Comparison of ENCODE assay signal across 18 cellular contexts in genomic region chr6:168420084-168420483, GRCh38. TPM values are rescaled to one million over a fixed set of nuclear protein-coding genes. Genes with fewer than 3 reads are reported as not detected.
DNase-seq lines count a peak whose midpoint lies in the region; ATAC-seq and TF ChIP-seq lines count a peak whose summit lies in the region.
"Had no signal": no experiment of that assay in that cellular context is flagged by ENCODE, and none has a peak within 500 bp of the region (broad histone marks: within the 10 kb centered on the region; RNA-seq: fewer than 3 reads in every experiment).

No MANE protein-coding gene starts in this region.

- CTCF ChIA-PET in PC-3 (lab: Charles Lee) = no interaction called here

- H3K4me1 ChIP-seq in vagina = peaks cover 11% of the 10 kb centered on the region
- no peaks in the 10 kb centered on the region for H3K4me1 ChIP-seq in PC-3 (ENCODE audit: insufficient read depth, low read length)

- no peak for TF ChIP-seq POLR2A in vagina (IDR thresholded peaks at IDR 0.05)

- H4K20me1 ChIP-seq in PC-3 (ENCODE audit: low read length) = no peaks in the 10 kb centered on the region

- POLR2A ChIA-PET in PC-3 (lab: Charles Lee; ENCODE audit: unreplicated experiment) = no interaction called here

- no peak overlapping the region for H3K27ac Mint-ChIP-seq in nephron progenitor cell
- H3K27ac Mint-ChIP-seq: CD4-positive, alpha-beta memory T cell; GM23338; H9 had no signal

- H3K36me3 Mint-ChIP-seq in nephron progenitor cell (ENCODE audit: low read depth) = no peaks in the 10 kb centered on the region
- H3K36me3 Mint-ChIP-seq: CD4-positive, alpha-beta memory T cell had no signal

- DNase-seq in coronary artery (ENCODE audit: low spot score) (peak; percentile 41), ecto neural progenitor cell (ENCODE audit: low spot score) (peak; percentile 32), nephron progenitor cell (no peak), vagina (ENCODE audit: extremely low spot score in 2 of 2) (peak; percentile 67 to 79), NCI-H1105 treated with DMSO at 0.1 percent for 48 hours (lab: John Stamatoyannopoulos, UW) (no peak), PC-3 (no peak)
- DNase-seq: C1 segment of cervical spinal cord; Calu3; CD4-positive, alpha-beta memory T cell; COR-L47; DMS53; DMS79 treated with DMSO at 0.1 percent for 48 hours; GF-D8; H9 had no signal

- TF ChIP-seq CTCF in coronary artery (IDR thresholded peaks at IDR 0.05) (no peak), nephron progenitor cell (IDR thresholded peaks at IDR 0.05) (no peak), vagina (IDR thresholded peaks at IDR 0.05) (no peak), PC-3 (conservative IDR thresholded peaks at IDR 0.05; ENCODE audit: low read depth, low read length) (no peak)

- H3F3A ChIP-seq in PC-3 (ENCODE audit: low read length, unreplicated experiment) = no peaks in the 10 kb centered on the region

- peaks cover 53% of the 10 kb centered on the region for H3K4me1 Mint-ChIP-seq in nephron progenitor cell
- H3K4me1 Mint-ChIP-seq: CD4-positive, alpha-beta memory T cell had no signal

- no peak overlapping the region for H3K4me2 ChIP-seq in PC-3 (ENCODE audit: low read length)
- H3K4me2 ChIP-seq: GM23338 had no signal

- H3K79me2 ChIP-seq in PC-3 (ENCODE audit: low read length) = no peaks in the 10 kb centered on the region

- no peak overlapping the region for H3K27ac ChIP-seq in coronary artery
- no peak overlapping the region for H3K27ac ChIP-seq in vagina
- no peak overlapping the region for H3K27ac ChIP-seq in PC-3 (ENCODE audit: low read length)

- no peak overlapping the region for H3K9ac ChIP-seq in PC-3 (ENCODE audit: low read length)

- no peak overlapping the region for H3K4me3 ChIP-seq in coronary artery
- H3K4me3 ChIP-seq in vagina = no peak overlapping the region
- H3K4me3 ChIP-seq in PC-3 (ENCODE audit: low read length) = no peak overlapping the region
- H3K4me3 ChIP-seq: GM23338 had no signal

- no TSS peak for BruUV-seq in PC-3 (replicated peaks; lab: Mats Ljungman, UMichigan)

- no peaks in the 10 kb centered on the region for H3K9me3 Mint-ChIP-seq in nephron progenitor cell
- H3K9me3 Mint-ChIP-seq: CD4-positive, alpha-beta memory T cell; GM23338; H9 had no signal

- no peak overlapping the region for H2AFZ ChIP-seq in PC-3 (ENCODE audit: low read length)
- H2AFZ ChIP-seq: GM23338 had no signal

- peak overlapping the region; percentile 10 for H3K4me3 Mint-ChIP-seq in nephron progenitor cell
- H3K4me3 Mint-ChIP-seq: CD4-positive, alpha-beta memory T cell; GM23338; H9 had no signal

- H3K36me3 ChIP-seq in vagina = no peaks in the 10 kb centered on the region
- H3K36me3 ChIP-seq in PC-3 (ENCODE audit: low read depth, low read length) = no peaks in the 10 kb centered on the region

- no peaks in the 10 kb centered on the region for H3K9me2 ChIP-seq in PC-3 (replicated peaks; ENCODE audit: low read length)

- no peaks in the 10 kb centered on the region for H3K27me3 ChIP-seq in vagina
- H3K27me3 ChIP-seq in PC-3 (ENCODE audit: low read length) = peaks cover 13% of the 10 kb centered on the region

- no peak for ATAC-seq in PC-3
- ATAC-seq: GM23338, HCT116 had no signal

- H3K9me3 ChIP-seq in vagina (no peaks in the 10 kb centered on the region), PC-3 (ENCODE audit: low read length) (no peaks in the 10 kb centered on the region)

- peaks cover 13% of the 10 kb centered on the region for H3K27me3 Mint-ChIP-seq in nephron progenitor cell (ENCODE audit: low read depth, poor library complexity)

- intact Hi-C loops in vagina (cut with DNase I) (no loop called here), PC-3 (cut with micrococcal nuclease) (no loop called here)

RNA-seq across cellular contexts. Expression of gene SMOC2, which starts 20.9 kb away (rescaled TPM):
- total RNA-seq in vagina (22.1 TPM), PC-3 (2014; rRNA removed) (not detected in 2 replicates)
- total RNA-seq: A172; CD4-positive, alpha-beta memory T cell; Daoy had no signal

Comparison
In these comparisons a context has a peak if more than half of its experiments do, and no peak if none do; other contexts are left out.
1. DNase-seq: peak in coronary artery (single experiment), ecto neural progenitor cell (single experiment) and vagina (2 of 2); none in nephron progenitor cell (single experiment), NCI-H1105 treated with DMSO at 0.1 percent for 48 hours (single experiment) and PC-3 (single experiment).
2. RNA of gene SMOC2, which starts 20.9 kb away (total RNA-seq): 22.1 TPM in vagina (single experiment); not detected in PC-3; every median in the first group is over 10 times any median in the second.